In genomic region chr3:146544013-146544928, GRCh38 we compare ENCODE assay signal across 1 cellular context.
TF ChIP-seq lines count a peak whose summit lies in the region.

A gene with protein sequence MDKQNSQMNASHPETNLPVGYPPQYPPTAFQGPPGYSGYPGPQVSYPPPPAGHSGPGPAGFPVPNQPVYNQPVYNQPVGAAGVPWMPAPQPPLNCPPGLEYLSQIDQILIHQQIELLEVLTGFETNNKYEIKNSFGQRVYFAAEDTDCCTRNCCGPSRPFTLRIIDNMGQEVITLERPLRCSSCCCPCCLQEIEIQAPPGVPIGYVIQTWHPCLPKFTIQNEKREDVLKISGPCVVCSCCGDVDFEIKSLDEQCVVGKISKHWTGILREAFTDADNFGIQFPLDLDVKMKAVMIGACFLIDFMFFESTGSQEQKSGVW (minus strand): TSS chr3:146544607. CDS start chr3:146536552, 8,055 bp downstream.

TF ChIP-seq in HepG2, 621 proteins besides CTCF, POLR2A, EP300 and RAD21 (continued from another document and continues in another):
- peak; percentile 37; the same call in 1 of the 2 replicates for TF ChIP-seq FOXP4 (CRISPR knock-in tag; IDR thresholded peaks at IDR 0.05)
- peak; percentile 93 for TF ChIP-seq NRL (CRISPR knock-in tag; IDR thresholded peaks at IDR 0.05; ENCODE audit: borderline replicate concordance)
- no peak for TF ChIP-seq ZNF382 (CRISPR knock-in tag; IDR thresholded peaks at IDR 0.05; ENCODE audit: borderline replicate concordance)
- no peak for TF ChIP-seq KLF15 (CRISPR knock-in tag; IDR thresholded peaks at IDR 0.05; ENCODE audit: borderline replicate concordance)
- no peak for TF ChIP-seq TBL1XR1 (IDR thresholded peaks at IDR 0.05; ENCODE audit: borderline replicate concordance, low read length, partially characterized antibody)
- no peak for TF ChIP-seq MBD4 (IDR thresholded peaks at IDR 0.05; ENCODE audit: borderline replicate concordance, low read length)
- 0 out of 2 replicates have a peak, but pooled peaks have one; percentile 26 for TF ChIP-seq SP5 (CRISPR knock-in tag; IDR thresholded peaks at IDR 0.05; ENCODE audit: borderline replicate concordance, low read depth)
- no peak for TF ChIP-seq NFYB (CRISPR knock-in tag; IDR thresholded peaks at IDR 0.05)
- TF ChIP-seq CEBPG (CRISPR knock-in tag; IDR thresholded peaks at IDR 0.05), result peak; percentile 65
- TF ChIP-seq ZNF746 (CRISPR knock-in tag; IDR thresholded peaks at IDR 0.05), result peak; percentile 81; the same call in 1 of the 2 replicates
- TF ChIP-seq ETV6 (CRISPR knock-in tag; conservative IDR thresholded peaks at IDR 0.05), result no peak
- no peak for TF ChIP-seq ZNF567 (CRISPR knock-in tag; IDR thresholded peaks at IDR 0.05; ENCODE audit: borderline replicate concordance)
- no peak for TF ChIP-seq ZNF432 (CRISPR knock-in tag; IDR thresholded peaks at IDR 0.05; ENCODE audit: borderline replicate concordance)
- TF ChIP-seq, protein P1, sequence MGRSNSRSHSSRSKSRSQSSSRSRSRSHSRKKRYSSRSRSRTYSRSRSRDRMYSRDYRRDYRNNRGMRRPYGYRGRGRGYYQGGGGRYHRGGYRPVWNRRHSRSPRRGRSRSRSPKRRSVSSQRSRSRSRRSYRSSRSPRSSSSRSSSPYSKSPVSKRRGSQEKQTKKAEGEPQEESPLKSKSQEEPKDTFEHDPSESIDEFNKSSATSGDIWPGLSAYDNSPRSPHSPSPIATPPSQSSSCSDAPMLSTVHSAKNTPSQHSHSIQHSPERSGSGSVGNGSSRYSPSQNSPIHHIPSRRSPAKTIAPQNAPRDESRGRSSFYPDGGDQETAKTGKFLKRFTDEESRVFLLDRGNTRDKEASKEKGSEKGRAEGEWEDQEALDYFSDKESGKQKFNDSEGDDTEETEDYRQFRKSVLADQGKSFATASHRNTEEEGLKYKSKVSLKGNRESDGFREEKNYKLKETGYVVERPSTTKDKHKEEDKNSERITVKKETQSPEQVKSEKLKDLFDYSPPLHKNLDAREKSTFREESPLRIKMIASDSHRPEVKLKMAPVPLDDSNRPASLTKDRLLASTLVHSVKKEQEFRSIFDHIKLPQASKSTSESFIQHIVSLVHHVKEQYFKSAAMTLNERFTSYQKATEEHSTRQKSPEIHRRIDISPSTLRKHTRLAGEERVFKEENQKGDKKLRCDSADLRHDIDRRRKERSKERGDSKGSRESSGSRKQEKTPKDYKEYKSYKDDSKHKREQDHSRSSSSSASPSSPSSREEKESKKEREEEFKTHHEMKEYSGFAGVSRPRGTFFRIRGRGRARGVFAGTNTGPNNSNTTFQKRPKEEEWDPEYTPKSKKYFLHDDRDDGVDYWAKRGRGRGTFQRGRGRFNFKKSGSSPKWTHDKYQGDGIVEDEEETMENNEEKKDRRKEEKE (IDR thresholded peaks at IDR 0.05), result no peak
- peak; percentile 22; the same call in 1 of the 2 replicates for TF ChIP-seq ZNF691 (CRISPR knock-in tag; IDR thresholded peaks at IDR 0.05; ENCODE audit: borderline replicate concordance, low read depth)
- TF ChIP-seq THAP8 (CRISPR knock-in tag; IDR thresholded peaks at IDR 0.05; ENCODE audit: borderline replicate concordance), result peak; percentile 89; the same call in 1 of the 2 replicates
- TF ChIP-seq ZNF496 (CRISPR knock-in tag; IDR thresholded peaks at IDR 0.05; ENCODE audit: insufficient replicate concordance), result no peak
- peak; percentile 73; the same call in 1 of the 2 replicates for TF ChIP-seq ZNF563 (CRISPR knock-in tag; IDR thresholded peaks at IDR 0.05)
- TF ChIP-seq ARNTL (CRISPR knock-in tag; IDR thresholded peaks at IDR 0.05), result peak; percentile 20; the same call in 1 of the 2 replicates
- TF ChIP-seq ZNF607 (CRISPR knock-in tag; IDR thresholded peaks at IDR 0.05; ENCODE audit: borderline replicate concordance), result 0 out of 2 replicates have a peak, but pooled peaks have one; percentile 50
- peak; percentile 86 for TF ChIP-seq ZNF891 (CRISPR knock-in tag; IDR thresholded peaks at IDR 0.05)
- TF ChIP-seq ATF2 (CRISPR knock-in tag; IDR thresholded peaks at IDR 0.05), result peak; percentile 60; the same call in 1 of the 2 replicates
- no peak for TF ChIP-seq ARNT (IDR thresholded peaks at IDR 0.05)
- TF ChIP-seq KDM2A (CRISPR knock-in tag; IDR thresholded peaks at IDR 0.05; ENCODE audit: borderline replicate concordance, low read depth), result peak; percentile 83; the same call in 1 of the 2 replicates
- peak; percentile 34; the same call in 1 of the 2 replicates for TF ChIP-seq DRAP1 (CRISPR knock-in tag; IDR thresholded peaks at IDR 0.05)
- TF ChIP-seq TBX2 (CRISPR knock-in tag; IDR thresholded peaks at IDR 0.05; ENCODE audit: borderline replicate concordance), result peak; percentile 67; the same call in 1 of the 2 replicates
- no peak for TF ChIP-seq ZSCAN22 (CRISPR knock-in tag; IDR thresholded peaks at IDR 0.05)
- TF ChIP-seq XRCC5 (optimal IDR thresholded peaks at IDR 0.05; ENCODE audit: low read length), result peak; percentile 61
- TF ChIP-seq NR2C2 (CRISPR knock-in tag; IDR thresholded peaks at IDR 0.05; ENCODE audit: borderline replicate concordance), result peak; percentile 48; the same call in 1 of the 2 replicates
- TF ChIP-seq RBM22 (optimal IDR thresholded peaks at IDR 0.05; ENCODE audit: low read length), result no peak
- no peak for TF ChIP-seq SMAD1 (CRISPR knock-in tag; IDR thresholded peaks at IDR 0.05; ENCODE audit: borderline replicate concordance, low read depth)
- TF ChIP-seq EZH2 (conservative IDR thresholded peaks at IDR 0.05; ENCODE audit: low read depth, low read length), result no peak
- 0 out of 2 replicates have a peak, but pooled peaks have one; percentile 47 for TF ChIP-seq ZNF547 (CRISPR knock-in tag; IDR thresholded peaks at IDR 0.05)
- no peak for TF ChIP-seq FOXC1 (CRISPR knock-in tag; IDR thresholded peaks at IDR 0.05; ENCODE audit: borderline replicate concordance)
- TF ChIP-seq ZMYM4 (CRISPR knock-in tag; IDR thresholded peaks at IDR 0.05), result peak; percentile 82
- peak; percentile 89 for TF ChIP-seq KMT2A (CRISPR knock-in tag; IDR thresholded peaks at IDR 0.05)
- peak; percentile 34 for TF ChIP-seq ZNF263 (CRISPR knock-in tag; IDR thresholded peaks at IDR 0.05)
- peak; percentile 73; the same call in 1 of the 2 replicates for TF ChIP-seq NFKB2 (CRISPR knock-in tag; IDR thresholded peaks at IDR 0.05; ENCODE audit: borderline replicate concordance)
- peak; percentile 99 for TF ChIP-seq NAIF1 (CRISPR knock-in tag; IDR thresholded peaks at IDR 0.05; ENCODE audit: borderline replicate concordance)
- TF ChIP-seq CENPT (CRISPR knock-in tag; IDR thresholded peaks at IDR 0.05; ENCODE audit: low read depth), result no peak
- no peak for TF ChIP-seq EHMT2 (IDR thresholded peaks at IDR 0.05; ENCODE audit: borderline replicate concordance, low read depth, low read length)
- TF ChIP-seq HNF4A (CRISPR knock-in tag; IDR thresholded peaks at IDR 0.05), result peak; percentile 72
- no peak for TF ChIP-seq ZNF256 (CRISPR knock-in tag; conservative IDR thresholded peaks at IDR 0.05)
- TF ChIP-seq BRD4 (CRISPR knock-in tag; IDR thresholded peaks at IDR 0.05), result peak; percentile 76; the same call in 1 of the 2 replicates
- no peak for TF ChIP-seq ZNF609 (CRISPR knock-in tag; IDR thresholded peaks at IDR 0.05; ENCODE audit: borderline replicate concordance)
- TF ChIP-seq, protein P2, sequence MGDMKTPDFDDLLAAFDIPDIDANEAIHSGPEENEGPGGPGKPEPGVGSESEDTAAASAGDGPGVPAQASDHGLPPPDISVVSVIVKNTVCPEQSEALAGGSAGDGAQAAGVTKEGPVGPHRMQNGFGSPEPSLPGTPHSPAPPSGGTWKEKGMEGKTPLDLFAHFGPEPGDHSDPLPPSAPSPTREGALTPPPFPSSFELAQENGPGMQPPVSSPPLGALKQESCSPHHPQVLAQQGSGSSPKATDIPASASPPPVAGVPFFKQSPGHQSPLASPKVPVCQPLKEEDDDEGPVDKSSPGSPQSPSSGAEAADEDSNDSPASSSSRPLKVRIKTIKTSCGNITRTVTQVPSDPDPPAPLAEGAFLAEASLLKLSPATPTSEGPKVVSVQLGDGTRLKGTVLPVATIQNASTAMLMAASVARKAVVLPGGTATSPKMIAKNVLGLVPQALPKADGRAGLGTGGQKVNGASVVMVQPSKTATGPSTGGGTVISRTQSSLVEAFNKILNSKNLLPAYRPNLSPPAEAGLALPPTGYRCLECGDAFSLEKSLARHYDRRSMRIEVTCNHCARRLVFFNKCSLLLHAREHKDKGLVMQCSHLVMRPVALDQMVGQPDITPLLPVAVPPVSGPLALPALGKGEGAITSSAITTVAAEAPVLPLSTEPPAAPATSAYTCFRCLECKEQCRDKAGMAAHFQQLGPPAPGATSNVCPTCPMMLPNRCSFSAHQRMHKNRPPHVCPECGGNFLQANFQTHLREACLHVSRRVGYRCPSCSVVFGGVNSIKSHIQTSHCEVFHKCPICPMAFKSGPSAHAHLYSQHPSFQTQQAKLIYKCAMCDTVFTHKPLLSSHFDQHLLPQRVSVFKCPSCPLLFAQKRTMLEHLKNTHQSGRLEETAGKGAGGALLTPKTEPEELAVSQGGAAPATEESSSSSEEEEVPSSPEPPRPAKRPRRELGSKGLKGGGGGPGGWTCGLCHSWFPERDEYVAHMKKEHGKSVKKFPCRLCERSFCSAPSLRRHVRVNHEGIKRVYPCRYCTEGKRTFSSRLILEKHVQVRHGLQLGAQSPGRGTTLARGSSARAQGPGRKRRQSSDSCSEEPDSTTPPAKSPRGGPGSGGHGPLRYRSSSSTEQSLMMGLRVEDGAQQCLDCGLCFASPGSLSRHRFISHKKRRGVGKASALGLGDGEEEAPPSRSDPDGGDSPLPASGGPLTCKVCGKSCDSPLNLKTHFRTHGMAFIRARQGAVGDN (CRISPR knock-in tag; IDR thresholded peaks at IDR 0.05), result peak; percentile 90
- peak; percentile 75; the same call in 1 of the 2 replicates for TF ChIP-seq ETV5 (CRISPR knock-in tag; IDR thresholded peaks at IDR 0.05; ENCODE audit: borderline replicate concordance)
- TF ChIP-seq FLYWCH1 (CRISPR knock-in tag; IDR thresholded peaks at IDR 0.05), result no peak
